8 cellular contexts compared by ENCODE assay signal in the genomic region with DNA sequence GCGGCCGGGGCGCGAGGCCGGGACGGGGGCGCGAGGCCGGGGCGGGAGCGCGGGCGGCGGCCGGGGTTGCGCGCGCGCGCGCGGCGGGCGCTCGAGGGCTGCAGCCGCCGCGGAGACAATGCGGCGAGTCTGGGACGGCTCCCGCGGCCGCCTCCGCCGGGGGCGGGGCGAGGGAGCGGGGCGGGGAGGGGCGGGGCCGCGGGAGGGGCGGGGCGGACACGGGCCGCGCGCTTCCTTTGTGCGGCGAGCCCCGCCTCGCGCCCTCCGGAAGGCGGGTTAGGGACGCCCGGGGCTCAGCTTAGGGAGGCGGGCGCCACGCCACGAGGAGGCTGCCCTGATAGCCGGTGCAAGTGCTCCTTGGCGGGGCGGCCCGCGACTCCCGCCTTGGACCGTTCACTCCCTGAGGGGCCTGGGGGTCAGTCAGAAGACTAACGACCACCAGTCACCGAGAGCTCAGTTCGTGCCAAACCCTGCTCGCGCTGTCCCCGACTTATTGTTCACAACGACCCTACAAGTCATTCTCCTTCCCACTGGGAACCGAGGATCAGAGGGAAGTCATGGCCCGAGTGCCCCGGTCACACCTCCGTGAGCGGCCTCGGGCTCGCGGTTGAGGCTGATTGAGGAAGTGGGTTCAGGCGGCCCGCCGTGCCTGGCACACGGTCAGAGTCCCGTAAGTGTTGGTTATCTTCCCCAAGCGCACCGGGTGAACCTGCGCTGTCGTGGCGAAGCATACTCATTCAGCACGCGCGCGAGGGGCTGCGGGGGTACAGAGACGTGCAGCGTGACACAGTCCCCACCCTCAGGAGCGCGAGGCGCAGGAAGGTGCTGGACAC. TPM values are rescaled to one million over a fixed set of nuclear protein-coding genes. Genes with fewer than 3 reads are reported as not detected.
DNase-seq lines count a peak whose midpoint lies in the region; ATAC-seq, FAIRE-seq and TF ChIP-seq lines count a peak whose summit lies in the region.

No MANE protein-coding gene starts in this region.

- peaks cover 25% of the 10 kb centered on the region for H3K4me1 ChIP-seq in ES-I3 (ENCODE audit: insufficient read depth, low read length)
- H3K4me1 ChIP-seq in SJSA1 (replicated peaks): peaks cover 46% of the 10 kb centered on the region
- H3K4me1 ChIP-seq in gastroesophageal sphincter: peaks cover 7 to 46% (median 14%) of the 10 kb centered on the region in 3 donors
- H3K4me1 ChIP-seq in neutrophil (ENCODE audit: control insufficient read depth in 1 of 2, insufficient read depth in 1 of 2, low read depth in 1 of 2, low read length in 1 of 2): peaks cover 49% of the 10 kb centered on the region in 2 experiments

- no peak for TF ChIP-seq EP300 in gastroesophageal sphincter (IDR thresholded peaks at IDR 0.05)

- DNase-seq in H54 (ENCODE audit: insufficient read length, low spot score): peak; percentile 96
- DNase-seq in LoVo (ENCODE audit: low spot score): peak; percentile 91
- peak; percentile 75 to 83 for DNase-seq in SJSA1 (ENCODE audit: low read depth in 1 of 2, low spot score in 2 of 2)
- peak; percentile 83 for DNase-seq in activated naive CD4-positive, alpha-beta T cell treated with Interleukin-2 at 50 U/mL for 16 hours
- DNase-seq in substantia nigra (lab: John Stamatoyannopoulos, UW): peak in 46 of 49 donors; percentile 46 to 93 (median 75)

- no peak for TF ChIP-seq CTCF in gastroesophageal sphincter (IDR thresholded peaks at IDR 0.05)
- TF ChIP-seq CTCF in neutrophil (IDR thresholded peaks at IDR 0.05): peak; percentile 23

- TF ChIP-seq POLR2A in H54 (IDR thresholded peaks at IDR 0.05; ENCODE audit: low read depth, low read length): peak; percentile 62; the same call in 1 of the 2 replicates
- peak in 1 of 2 donors; percentile 45 for TF ChIP-seq POLR2A in gastroesophageal sphincter (IDR thresholded peaks at IDR 0.05)

- H3K4me3 ChIP-seq in SJSA1 (peak overlapping the region; percentile 94), gastroesophageal sphincter (peak overlapping the region; percentile 75 to 96), neutrophil (ENCODE audit: low read depth in 1 of 2, low read length in 1 of 2) (peak overlapping the region; percentile 69 to 91)

- H3K36me3 ChIP-seq in ES-I3 (ENCODE audit: insufficient read depth, low read length): no peaks in the 10 kb centered on the region; the same call in 1 of the 2 replicates
- H3K36me3 ChIP-seq in SJSA1: peaks cover 33% of the 10 kb centered on the region
- peaks cover 0 to 22% of the 10 kb centered on the region in 2 donors for H3K36me3 ChIP-seq in gastroesophageal sphincter
- peaks cover 20% of the 10 kb centered on the region for H3K36me3 ChIP-seq in neutrophil

- 0% methylated on average over 3 to 13 of the region's 104 CpGs for WGBS in gastroesophageal sphincter (ENCODE audit: low coverage in 1 of 2), 2 donors

- peak overlapping the region; percentile 78 for H3K9ac ChIP-seq in ES-I3 (ENCODE audit: low read depth, low read length)

- peak overlapping the region; percentile 53 for H3K27ac ChIP-seq in SJSA1
- peak overlapping the region; percentile 16 to 100 (median 99) for H3K27ac ChIP-seq in gastroesophageal sphincter
- H3K27ac ChIP-seq in neutrophil: peak overlapping the region; percentile 98
- peak overlapping the region; percentile 90 for H3K27ac ChIP-seq in substantia nigra (ENCODE audit: low read depth, low read length, poor library complexity, severe bottlenecking)

- no peaks in the 10 kb centered on the region for H3K27me3 ChIP-seq in SJSA1 (replicated peaks)
- no peaks in the 10 kb centered on the region for H3K27me3 ChIP-seq in gastroesophageal sphincter
- no peaks in the 10 kb centered on the region for H3K27me3 ChIP-seq in neutrophil

- H3K9me3 ChIP-seq in ES-I3 (ENCODE audit: control insufficient read depth, insufficient read depth, low read length): no peaks in the 10 kb centered on the region
- H3K9me3 ChIP-seq in SJSA1 (replicated peaks): no peaks in the 10 kb centered on the region
- H3K9me3 ChIP-seq in gastroesophageal sphincter: no peaks in the 10 kb centered on the region
- H3K9me3 ChIP-seq in neutrophil: no peaks in the 10 kb centered on the region

- peak; percentile 90 for ATAC-seq in gastroesophageal sphincter

- FAIRE-seq in H54 (lab: Jason Lieb, UNC): no peak

RNA-seq across cellular contexts. Expression of a gene that starts 29.1 kb away (rescaled TPM):
- not detected in 2 replicates for total RNA-seq in SJSA1 (2014; rRNA removed; shearing (Covaris generic))
- total RNA-seq in gastroesophageal sphincter: under 1 TPM in 1 of 4 donors, not detected in 3; 0.67 TPM

Comparison
In these comparisons a context has a peak if more than half of its experiments do, and no peak if none do; other contexts are left out.
1. Peak in every context shown above with its lines: DNase-seq, ATAC-seq, H3K4me3 ChIP-seq and H3K27ac ChIP-seq.